8 cellular contexts compared by ENCODE assay signal in the genomic region with DNA sequence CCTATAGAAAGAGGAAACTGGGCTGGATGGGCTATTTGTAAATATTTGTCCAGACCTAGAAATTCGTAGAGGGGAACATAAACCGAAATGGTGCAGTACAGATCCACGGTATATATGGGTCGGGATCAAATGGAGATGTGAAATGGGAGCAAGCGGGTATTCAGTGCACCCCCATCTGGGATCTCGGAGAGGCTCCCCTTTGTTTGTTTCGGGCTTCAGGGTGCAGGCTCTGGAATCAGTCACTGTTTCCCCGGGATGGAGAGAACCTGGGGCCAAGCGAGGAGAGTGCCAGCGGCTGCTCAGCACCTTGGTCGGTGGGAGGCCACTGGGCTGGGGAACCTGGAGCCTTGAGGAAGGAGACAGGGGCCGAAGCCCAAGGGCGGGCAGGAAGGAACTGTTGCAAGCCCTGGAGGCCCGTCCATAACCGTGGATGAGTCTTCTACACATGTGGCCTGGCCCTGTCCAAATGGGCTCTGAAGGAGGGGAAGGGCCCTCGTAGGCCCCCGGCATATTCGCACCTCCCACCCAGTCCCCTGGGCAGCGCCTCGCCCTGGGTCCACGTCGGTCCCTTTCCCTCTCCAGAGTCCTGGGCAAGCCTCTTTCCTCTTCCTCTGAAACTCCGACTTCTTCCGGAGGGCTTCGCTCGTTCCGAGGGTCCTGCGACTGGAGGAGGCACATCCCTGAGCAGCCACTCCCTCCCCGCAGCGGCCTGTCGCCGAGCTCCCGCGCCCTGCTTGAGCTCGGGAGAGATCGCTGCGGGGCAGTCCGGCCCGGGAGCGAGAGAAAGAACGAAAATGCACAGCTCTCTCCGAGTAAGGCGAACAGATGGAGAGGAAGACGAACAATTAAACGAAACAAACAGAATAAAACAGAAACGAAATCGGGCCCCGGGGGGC. TPM values are rescaled to one million over a fixed set of nuclear protein-coding genes. Genes with fewer than 3 reads are reported as not detected.
DNase-seq lines count a peak whose midpoint lies in the region; ATAC-seq, FAIRE-seq and TF ChIP-seq lines count a peak whose summit lies in the region.

No MANE protein-coding gene starts in this region.

- H3K9ac ChIP-seq in GM12878 (ENCODE audit: control insufficient read depth, insufficient read depth, low read length) (peak overlapping the region; percentile 32), mucosa of stomach (ENCODE audit: low read length) (peak overlapping the region; percentile 12)

- peaks cover 29% of the 10 kb centered on the region for H3K4me1 ChIP-seq in GM12878 (ENCODE audit: control insufficient read depth, insufficient read depth, low read length)
- H3K4me1 ChIP-seq in mucosa of stomach (ENCODE audit: control insufficient read depth, insufficient read depth, low read length), result peaks cover 69% of the 10 kb centered on the region

- no peak for FAIRE-seq in GM12878 (lab: Jason Lieb, UNC)

- in situ Hi-C loops in GM12878 (cut with MboI), result no loop called here

- no peak for DNase-seq in AG09309 (ENCODE audit: low read depth)
- DNase-seq in HFF-Myc (ENCODE audit: extremely low read depth, low read depth), result no peak
- no peak for DNase-seq in GM12878 (ENCODE audit: low read depth, low spot score)
- no peak for DNase-seq in SW 1271 (lab: John Stamatoyannopoulos, UW)
- no peak for DNase-seq in SHP77 (lab: John Stamatoyannopoulos, UW)
- no peak for DNase-seq in nucleus accumbens (lab: John Stamatoyannopoulos, UW)

- no peak for TF ChIP-seq CTCF in AG09309 (IDR thresholded peaks at IDR 0.05; ENCODE audit: control insufficient read depth, insufficient read depth, low read depth, low read length, missing control alignments)
- TF ChIP-seq CTCF in HFF-Myc (IDR thresholded peaks at IDR 0.05; ENCODE audit: low read depth, low read length, missing control alignments), result no peak
- no peak for TF ChIP-seq CTCF in GM12878 (IDR thresholded peaks at IDR 0.05 in 2 of 3, conservative IDR thresholded peaks at IDR 0.05 in 1 of 3; ENCODE audit: control insufficient read depth in 2 of 3, extremely low read depth in 1 of 3, insufficient read depth in 1 of 3, low read depth in 3 of 3, low read length in 3 of 3)

- ATAC-seq in GM12878 (peak; percentile 4; the same call in 1 of the 3 replicates), GM21529 (IDR thresholded peaks at IDR 0.05; ENCODE audit: unreplicated experiment) (no peak)

- no peaks in the 10 kb centered on the region; the same call in 1 of the 2 replicates for H3K79me2 ChIP-seq in GM12878 (ENCODE audit: control insufficient read depth, insufficient read depth, low read length)

- POLR2A ChIA-PET in GM12878 (lab: Charles Lee), result no interaction called here

- H3K4me3 ChIP-seq in AG09309 (ENCODE audit: control insufficient read depth, low read depth, low read length), result peak overlapping the region; percentile 18
- peak overlapping the region; percentile 75 for H3K4me3 ChIP-seq in HFF-Myc (replicated peaks; ENCODE audit: low read depth, low read length)
- peak overlapping the region; percentile 73 for H3K4me3 ChIP-seq in GM12878
- H3K4me3 ChIP-seq in mucosa of stomach (ENCODE audit: low read length), result no peak overlapping the region

- H3K36me3 ChIP-seq in GM12878 (ENCODE audit: control insufficient read depth in 2 of 2, insufficient read depth in 2 of 2, low read length in 1 of 2) (no peaks in the 10 kb centered on the region), mucosa of stomach (ENCODE audit: control insufficient read depth, insufficient read depth, low read length) (no peaks in the 10 kb centered on the region)

- intact Hi-C loops in GM12878 (cut with micrococcal nuclease; ENCODE audit: unreplicated experiment), result loop anchor here (5.0 kb wide), 1 partner anchor 147 kb away; no protein-coding TSS in a partner anchor

- H3K27ac ChIP-seq in GM12878 (ENCODE audit: control insufficient read depth, insufficient read depth), result peak overlapping the region; percentile 43

- no peak for TF ChIP-seq POLR2A in GM12878 (IDR thresholded peaks at IDR 0.05; ENCODE audit: low read depth, low read length)

- H3K27me3 ChIP-seq in GM12878 (replicated peaks in 1 of 2; ENCODE audit: control insufficient read depth in 2 of 2, insufficient read depth in 2 of 2, low read length in 1 of 2) (peaks cover 24 to 26% of the 10 kb centered on the region in 2 experiments), mucosa of stomach (ENCODE audit: control insufficient read depth, insufficient read depth, low read length) (peaks cover 100% of the 10 kb centered on the region)

- SMC1A ChIA-PET in GM12878 (lab: Charles Lee; ENCODE audit: uncharacterized antibody, unreplicated experiment), result no interaction called here

- CTCF ChIA-PET in GM12878 (lab: Yijun Ruan, JAX), result no interaction called here

- H3K9me3 ChIP-seq in GM12878 (replicated peaks; ENCODE audit: control insufficient read depth, insufficient read depth, low read length) (no peaks in the 10 kb centered on the region; the same call in 1 of the 3 replicates), mucosa of stomach (ENCODE audit: control insufficient read depth, low read length) (no peaks in the 10 kb centered on the region)

- RAD21 ChIA-PET in GM12878 (lab: Charles Lee; ENCODE audit: unreplicated experiment), result no interaction called here

- TF ChIP-seq EP300 in GM12878 (IDR thresholded peaks at IDR 0.05; ENCODE audit: borderline replicate concordance in 1 of 2, control insufficient read depth in 1 of 2, low read depth in 2 of 2, low read length in 2 of 2), result no peak

- H4K20me1 ChIP-seq in GM12878 (ENCODE audit: control insufficient read depth, insufficient read depth), result no peaks in the 10 kb centered on the region

- BruUV-seq in GM12878 (replicated peaks; lab: Mats Ljungman, UMichigan), result no TSS peak

- peak overlapping the region; percentile 73 for H2AFZ ChIP-seq in GM12878 (ENCODE audit: control insufficient read depth, low read depth, low read length)

- H3K4me2 ChIP-seq in GM12878 (ENCODE audit: control insufficient read depth, insufficient read depth), result peak overlapping the region; percentile 96

- no peak for TF ChIP-seq RAD21 in GM12878 (IDR thresholded peaks at IDR 0.05; ENCODE audit: insufficient read depth, low read depth, low read length)

- 23% methylated on average over 44 of the region's 48 CpGs for WGBS in GM12878 (ENCODE audit: insufficient coverage, insufficient replicate concordance, low lambda C conversion rate, missing lambda C conversion rate)

TF ChIP-seq in GM12878, 131 proteins besides CTCF, POLR2A, EP300 and RAD21 (continues in another document):
- TF ChIP-seq, protein P1, sequence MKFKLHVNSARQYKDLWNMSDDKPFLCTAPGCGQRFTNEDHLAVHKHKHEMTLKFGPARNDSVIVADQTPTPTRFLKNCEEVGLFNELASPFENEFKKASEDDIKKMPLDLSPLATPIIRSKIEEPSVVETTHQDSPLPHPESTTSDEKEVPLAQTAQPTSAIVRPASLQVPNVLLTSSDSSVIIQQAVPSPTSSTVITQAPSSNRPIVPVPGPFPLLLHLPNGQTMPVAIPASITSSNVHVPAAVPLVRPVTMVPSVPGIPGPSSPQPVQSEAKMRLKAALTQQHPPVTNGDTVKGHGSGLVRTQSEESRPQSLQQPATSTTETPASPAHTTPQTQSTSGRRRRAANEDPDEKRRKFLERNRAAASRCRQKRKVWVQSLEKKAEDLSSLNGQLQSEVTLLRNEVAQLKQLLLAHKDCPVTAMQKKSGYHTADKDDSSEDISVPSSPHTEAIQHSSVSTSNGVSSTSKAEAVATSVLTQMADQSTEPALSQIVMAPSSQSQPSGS (IDR thresholded peaks at IDR 0.05; ENCODE audit: low read length), result no peak

RNA-seq across cellular contexts. Expression of a gene that starts 3.0 kb away (rescaled TPM):
- total RNA-seq in GM12878 (2013; cell fraction: nucleolus; rRNA removed), result 0.29 TPM in 1 of 2 replicates, not detected in the other
- total RNA-seq in GM12878 (2014; rRNA removed), result 0.11 TPM in 1 of 2 replicates, not detected in the other
- total RNA-seq in GM12878 (2014; rRNA removed; fragmentation: Illumina TruSeq; extraction: Trizol), result not detected in 2 replicates
- 0.26 TPM in 1 of 2 replicates, not detected in the other for total RNA-seq in GM12878 (2021)
- 0.91 TPM for polyA plus RNA-seq in GM12878 (2011; ENCODE audit: low read depth)
- polyA plus RNA-seq in GM12878 (2011; rRNA removed), result 0.06 and 0.08 TPM in 2 replicates
- polyA plus RNA-seq in GM12878 (2011; cell fraction: cytosol; rRNA removed), result 0.18 and 0.30 TPM in 2 replicates
- 1.6 and 1.7 TPM in 2 replicates for polyA plus RNA-seq in GM12878 (2011; cell fraction: nucleus; rRNA removed)
- 1.4 and 2.3 TPM in 2 replicates for polyA plus RNA-seq in GM12878 (2012)
- not detected in 2 replicates for polyA plus RNA-seq in GM12878 (2014; fragmentation: Illumina TruSeq; extraction: Trizol)
- not detected for polyA plus RNA-seq in GM12878 (2014; fragmentation: Nextera tagmentation; extraction: Ambion mirVana)
- polyA plus RNA-seq in GM12878 (2014; rRNA removed), result 0.05 TPM in 1 of 2 replicates, not detected in the other
- polyA plus RNA-seq in GM12878 (2016; fragmentation: Nextera tagmentation; extraction: Ambion mirVana), result not detected
- 0.15 TPM in 1 of 2 replicates, not detected in the other for polyA minus RNA-seq in GM12878 (2011; rRNA and poly(A)+ RNA removed)
- polyA minus RNA-seq in GM12878 (2011; cell fraction: cytosol; rRNA and poly(A)+ RNA removed), result 1.7 TPM in 1 of 2 replicates, not detected in the other
- not detected in 2 replicates for polyA minus RNA-seq in GM12878 (2011; cell fraction: nucleus; rRNA and poly(A)+ RNA removed)

RNA-seq across cellular contexts. Expression of a gene that starts 28.3 kb away (rescaled TPM):
- 212 and 216 TPM in 2 replicates for total RNA-seq in GM12878 (2013; cell fraction: nucleolus; rRNA removed)
- 129 and 135 TPM in 2 replicates for total RNA-seq in GM12878 (2014; rRNA removed)
- total RNA-seq in GM12878 (2014; rRNA removed; fragmentation: Illumina TruSeq; extraction: Trizol), result 156 and 159 TPM in 2 replicates
- 149 and 172 TPM in 2 replicates for total RNA-seq in GM12878 (2021)
- polyA plus RNA-seq in GM12878 (2011; ENCODE audit: low read depth), result 156 TPM
- 331 and 404 TPM in 2 replicates for polyA plus RNA-seq in GM12878 (2011; rRNA removed)
- 181 and 197 TPM in 2 replicates for polyA plus RNA-seq in GM12878 (2011; cell fraction: cytosol; rRNA removed)
- 100 and 118 TPM in 2 replicates for polyA plus RNA-seq in GM12878 (2011; cell fraction: nucleus; rRNA removed)
- 172 and 177 TPM in 2 replicates for polyA plus RNA-seq in GM12878 (2012)
- 166 and 192 TPM in 2 replicates for polyA plus RNA-seq in GM12878 (2014; fragmentation: Illumina TruSeq; extraction: Trizol)
- 100 to 1,000 TPM; 114 to 124 TPM for polyA plus RNA-seq in GM12878 (2014; fragmentation: Nextera tagmentation; extraction: Ambion mirVana)
- polyA plus RNA-seq in GM12878 (2014; rRNA removed), result 136 and 148 TPM in 2 replicates
- polyA plus RNA-seq in GM12878 (2016; fragmentation: Nextera tagmentation; extraction: Ambion mirVana), result 100 to 1,000 TPM; 290 to 320 TPM
- 154 and 211 TPM in 2 replicates for polyA minus RNA-seq in GM12878 (2011; rRNA and poly(A)+ RNA removed)
- polyA minus RNA-seq in GM12878 (2011; cell fraction: cytosol; rRNA and poly(A)+ RNA removed), result 45.7 and 54.7 TPM in 2 replicates
- 43.0 and 54.1 TPM in 2 replicates for polyA minus RNA-seq in GM12878 (2011; cell fraction: nucleus; rRNA and poly(A)+ RNA removed)
